8 cellular contexts compared by ENCODE assay signal in genomic region chr16:71626018-71626857, GRCh38. TPM values are rescaled to one million over a fixed set of nuclear protein-coding genes. Genes with fewer than 3 reads are reported as not detected.
DNase-seq lines count a peak whose midpoint lies in the region; ATAC-seq and TF ChIP-seq lines count a peak whose summit lies in the region.

TSS of gene MARVELD3 (plus strand) at chr16:71626184. CDS start at chr16:71626230, 46 bp downstream.

- peaks cover 26% of the 10 kb centered on the region for H3K27me3 Mint-ChIP-seq in activated naive CD8-positive, alpha-beta T cell treated with anti-CD3 and anti-CD28 coated beads, Interleukin-2, amount 50 U/mL, for 24 hours
- H3K27me3 Mint-ChIP-seq in immature natural killer cell (ENCODE audit: low read depth in 3 of 3), result peaks cover 2 to 5% (median 4%) of the 10 kb centered on the region in 3 donors
- H3K27me3 Mint-ChIP-seq in stimulated activated naive B cell treated with anti-CD40 and anti-IgM and Interleukin-4, amounts not matched to agents 10 μg/mL and 1 μg/mL and 100 μg/mL, for 72 hours, result peaks cover 15 to 25% of the 10 kb centered on the region in 2 donors

- ATAC-seq in activated naive CD8-positive, alpha-beta T cell treated with anti-CD3 and anti-CD28 coated beads, Interleukin-2, amount 50 U/mL, for 24 hours, result no peak
- ATAC-seq in stimulated activated naive B cell treated with anti-CD40 and anti-IgM and Interleukin-4, amounts not matched to agents 10 μg/mL and 1 μg/mL and 100 μg/mL, for 72 hours (replicated peaks), result peak; percentile 23 to 25

- DNase-seq in GM10266 (ENCODE audit: extremely low spot score) (peak; percentile 43), NCI-H345 (lab: John Stamatoyannopoulos, UW) (peak; percentile 64), immature natural killer cell (peak in 1 of 3 donors; percentile 7), NCI-H187 treated with DMSO at 0.1 percent for 48 hours (lab: John Stamatoyannopoulos, UW) (no peak), kidney glomerular epithelial cell (lab: John Stamatoyannopoulos, UW) (no peak)
- peak; percentile 12 for DNase-seq in activated naive CD8-positive, alpha-beta T cell treated with anti-CD3 and anti-CD28 coated beads, Interleukin-2, amount 50 U/mL, for 24 hours
- no peak for DNase-seq in stimulated activated naive B cell treated with anti-CD40 and anti-IgM and Interleukin-4, amounts not matched to agents 10 μg/mL and 1 μg/mL and 100 μg/mL, for 72 hours
- no peak for DNase-seq in effector CD8-positive, alpha-beta T cell (lab: John Stamatoyannopoulos, UW)

- H3K36me3 Mint-ChIP-seq in activated naive CD8-positive, alpha-beta T cell treated with anti-CD3 and anti-CD28 coated beads, Interleukin-2, amount 50 U/mL, for 24 hours (ENCODE audit: low read depth), result no peaks in the 10 kb centered on the region
- H3K36me3 Mint-ChIP-seq in immature natural killer cell, result no peaks in the 10 kb centered on the region
- no peaks in the 10 kb centered on the region for H3K36me3 Mint-ChIP-seq in stimulated activated naive B cell treated with anti-CD40 and anti-IgM and Interleukin-4, amounts not matched to agents 10 μg/mL and 1 μg/mL and 100 μg/mL, for 72 hours

- H3K9me3 Mint-ChIP-seq in activated naive CD8-positive, alpha-beta T cell treated with anti-CD3 and anti-CD28 coated beads, Interleukin-2, amount 50 U/mL, for 24 hours, result no peaks in the 10 kb centered on the region
- H3K9me3 Mint-ChIP-seq in immature natural killer cell, result no peaks in the 10 kb centered on the region
- no peaks in the 10 kb centered on the region for H3K9me3 Mint-ChIP-seq in stimulated activated naive B cell treated with anti-CD40 and anti-IgM and Interleukin-4, amounts not matched to agents 10 μg/mL and 1 μg/mL and 100 μg/mL, for 72 hours

- H3K4me3 Mint-ChIP-seq in activated naive CD8-positive, alpha-beta T cell treated with anti-CD3 and anti-CD28 coated beads, Interleukin-2, amount 50 U/mL, for 24 hours, result peak within 1 kb of the TSS; percentile 17
- H3K4me3 Mint-ChIP-seq in immature natural killer cell, result peak within 1 kb of the TSS in 4 of 5 donors; percentile 30 to 65 (median 46)
- peak within 1 kb of the TSS; percentile 70 to 71 for H3K4me3 Mint-ChIP-seq in stimulated activated naive B cell treated with anti-CD40 and anti-IgM and Interleukin-4, amounts not matched to agents 10 μg/mL and 1 μg/mL and 100 μg/mL, for 72 hours

- TF ChIP-seq CTCF in GM10266 (IDR thresholded peaks at IDR 0.05; ENCODE audit: control insufficient read depth, insufficient read depth, low read depth, missing control alignments), result no peak

- H3K27ac Mint-ChIP-seq in activated naive CD8-positive, alpha-beta T cell treated with anti-CD3 and anti-CD28 coated beads, Interleukin-2, amount 50 U/mL, for 24 hours, result no peak within 1 kb of the TSS
- no peak within 1 kb of the TSS for H3K27ac Mint-ChIP-seq in immature natural killer cell
- no peak within 1 kb of the TSS for H3K27ac Mint-ChIP-seq in stimulated activated naive B cell treated with anti-CD40 and anti-IgM and Interleukin-4, amounts not matched to agents 10 μg/mL and 1 μg/mL and 100 μg/mL, for 72 hours

- peaks cover 5% of the 10 kb centered on the region for H3K4me1 Mint-ChIP-seq in activated naive CD8-positive, alpha-beta T cell treated with anti-CD3 and anti-CD28 coated beads, Interleukin-2, amount 50 U/mL, for 24 hours
- peaks cover 0 to 11% of the 10 kb centered on the region in 2 donors for H3K4me1 Mint-ChIP-seq in immature natural killer cell
- H3K4me1 Mint-ChIP-seq in stimulated activated naive B cell treated with anti-CD40 and anti-IgM and Interleukin-4, amounts not matched to agents 10 μg/mL and 1 μg/mL and 100 μg/mL, for 72 hours, result peaks cover 0 to 4% of the 10 kb centered on the region in 2 donors

RNA-seq across cellular contexts. Expression of gene MARVELD3, which starts in this region (rescaled TPM):
- not detected for polyA plus RNA-seq in immature natural killer cell

Comparison
In these comparisons a context has a peak if more than half of its experiments do, and no peak if none do; other contexts are left out.
1. DNase-seq: peak in GM10266 (single experiment), NCI-H345 (single experiment) and activated naive CD8-positive, alpha-beta T cell treated with anti-CD3 and anti-CD28 coated beads, Interleukin-2, amount 50 U/mL, for 24 hours (single experiment); none in stimulated activated naive B cell treated with anti-CD40 and anti-IgM and Interleukin-4, amounts not matched to agents 10 μg/mL and 1 μg/mL and 100 μg/mL, for 72 hours (single experiment), effector CD8-positive, alpha-beta T cell (single experiment), NCI-H187 treated with DMSO at 0.1 percent for 48 hours (single experiment) and kidney glomerular epithelial cell (single experiment).
2. H3K4me3 Mint-ChIP-seq: peak in every context shown above with its lines; median percentile 70 in stimulated activated naive B cell treated with anti-CD40 and anti-IgM and Interleukin-4, amounts not matched to agents 10 μg/mL and 1 μg/mL and 100 μg/mL, for 72 hours; 46 in immature natural killer cell; 17 in activated naive CD8-positive, alpha-beta T cell treated with anti-CD3 and anti-CD28 coated beads, Interleukin-2, amount 50 U/mL, for 24 hours.